ENCODE assay signal across 7 cellular contexts in genomic region chr19:42280761-42281174, GRCh38. TPM values are rescaled to one million over a fixed set of nuclear protein-coding genes. Genes with fewer than 3 reads are reported as not detected.
A peak's percentile ranks its signal among the peaks of the same experiment; 100 is the strongest.
DNase-seq lines count a peak whose midpoint lies in the region; ATAC-seq and TF ChIP-seq lines count a peak whose summit lies in the region.
"Had no signal": no experiment of that assay in that cellular context is flagged by ENCODE, and none has a peak within 500 bp of the region (broad histone marks: within the 10 kb centered on the region; RNA-seq: fewer than 3 reads in every experiment).

No MANE protein-coding gene starts in this region.

- H3K27me3 ChIP-seq in colonic mucosa (no peaks in the 10 kb centered on the region), ovary (no peaks in the 10 kb centered on the region)

- H3K4me1 ChIP-seq in colonic mucosa (peaks cover 40% of the 10 kb centered on the region), ovary (ENCODE audit: insufficient read depth) (peaks cover 27% of the 10 kb centered on the region)

- H3K27ac ChIP-seq in colonic mucosa: peak overlapping the region; percentile 92
- H3K27ac ChIP-seq in ovary: peak overlapping the region; percentile 83 to 98

- peak overlapping the region; percentile 73 for H3K4me3 ChIP-seq in colonic mucosa
- peak overlapping the region; percentile 91 for H3K4me3 ChIP-seq in ovary

- peaks cover 9% of the 10 kb centered on the region for H3K36me3 Mint-ChIP-seq in T-helper 1 cell treated with Interleukin-12 subunit alpha and Interleukin-12 subunit beta and Interleukin-4 antibody, amounts not matched to agents 30 μg/mL and 1 μg/mL, for 36 hours (ENCODE audit: low read depth)

- no peak overlapping the region for H3K27ac Mint-ChIP-seq in T-helper 1 cell treated with Interleukin-12 subunit alpha and Interleukin-12 subunit beta and Interleukin-4 antibody, amounts not matched to agents 30 μg/mL and 1 μg/mL, for 36 hours

- no peaks in the 10 kb centered on the region for H3K36me3 ChIP-seq in colonic mucosa
- no peaks in the 10 kb centered on the region for H3K36me3 ChIP-seq in ovary

- 0 to 1% (median 0%) methylated on average over 23 to 27 of the region's 27 CpGs for WGBS in ovary, 3 donors

- no peak for ATAC-seq in HG02571 (IDR thresholded peaks at IDR 0.05; ENCODE audit: unreplicated experiment)

- TF ChIP-seq CTCF in colonic mucosa (IDR thresholded peaks at IDR 0.05): no peak
- TF ChIP-seq CTCF in ovary (IDR thresholded peaks at IDR 0.05): no peak

- H3K27me3 Mint-ChIP-seq in T-helper 1 cell treated with Interleukin-12 subunit alpha and Interleukin-12 subunit beta and Interleukin-4 antibody, amounts not matched to agents 30 μg/mL and 1 μg/mL, for 36 hours (ENCODE audit: low read depth): no peaks in the 10 kb centered on the region

- H3K9me3 ChIP-seq in colonic mucosa: no peaks in the 10 kb centered on the region
- H3K9me3 ChIP-seq in ovary: no peaks in the 10 kb centered on the region

- H3K4me1 Mint-ChIP-seq in T-helper 1 cell treated with Interleukin-12 subunit alpha and Interleukin-12 subunit beta and Interleukin-4 antibody, amounts not matched to agents 30 μg/mL and 1 μg/mL, for 36 hours (ENCODE audit: low read depth): peaks cover 47% of the 10 kb centered on the region

- H3K4me3 Mint-ChIP-seq in T-helper 1 cell treated with Interleukin-12 subunit alpha and Interleukin-12 subunit beta and Interleukin-4 antibody, amounts not matched to agents 30 μg/mL and 1 μg/mL, for 36 hours: peak overlapping the region; percentile 83

- no peak for TF ChIP-seq POLR2A in ovary (IDR thresholded peaks at IDR 0.05)

- no peaks in the 10 kb centered on the region for H3K9me3 Mint-ChIP-seq in T-helper 1 cell treated with Interleukin-12 subunit alpha and Interleukin-12 subunit beta and Interleukin-4 antibody, amounts not matched to agents 30 μg/mL and 1 μg/mL, for 36 hours

- intact Hi-C loops in colonic mucosa (cut with DNase I): no loop called here
- intact Hi-C loops in ovary (cut with DNase I): loop anchor here in 2 of 4 donors (2.0 kb wide), 2 partner anchors 26 to 36 kb away; partner anchors contain the start of gene ERF (in 1 of the 2)

- peak overlapping the region; percentile 80 to 81 for H3K9ac ChIP-seq in colonic mucosa (ENCODE audit: low read depth in 2 of 2, low read length in 2 of 2)

- DNase-seq in T-helper 1 cell (no peak), colonic mucosa (peak; percentile 52), ovary (peak in 2 of 5 donors; percentile 83 to 85), DMS53 (lab: John Stamatoyannopoulos, UW) (no peak)

- TF ChIP-seq EP300 in ovary (IDR thresholded peaks at IDR 0.05): no peak

RNA-seq across cellular contexts. Expression of gene CIC, which starts 11.7 kb away (rescaled TPM):
- total RNA-seq in colonic mucosa (10 to 100 TPM; 47.8 to 54.6 TPM), ovary (100 to 1,000 TPM in 4 of 7 donors, 10 to 100 TPM in 3; 24.6 to 139 (median 113) TPM)
- polyA plus RNA-seq in ovary: 10 to 100 TPM in 1 of 2 donors, 1 to 10 TPM in 1; 6.6 to 71.0 TPM

RNA-seq across cellular contexts. Expression of gene PRR19, which starts 21.2 kb away (rescaled TPM):
- total RNA-seq in colonic mucosa: 1 to 10 TPM in 1 of 2 donors, under 1 TPM in 1; 0.32 to 1.0 TPM
- 1 to 10 TPM in 2 of 7 donors, under 1 TPM in 4, not detected in 1; 0.58 to 2.9 (median 0.78) TPM for total RNA-seq in ovary
- polyA plus RNA-seq in ovary: under 1 TPM in 1 of 2 donors, not detected in 1; 0.71 TPM

RNA-seq across cellular contexts. Expression of gene PAFAH1B3, which starts 21.7 kb away (rescaled TPM):
- total RNA-seq in colonic mucosa (10 to 100 TPM; 42.5 to 53.0 TPM), ovary (10 to 100 TPM; 15.8 to 40.2 (median 20.6) TPM)
- polyA plus RNA-seq in ovary: 10 to 100 TPM in 1 of 2 donors, 1 to 10 TPM in 1; 4.1 to 23.4 TPM

RNA-seq across cellular contexts. Expression of gene ERF, which starts 25.8 kb away (rescaled TPM):
- total RNA-seq in colonic mucosa: 10 to 100 TPM; 46.7 to 57.3 TPM
- 100 to 1,000 TPM in 1 of 7 donors, 10 to 100 TPM in 6; 23.1 to 110 (median 76.6) TPM for total RNA-seq in ovary
- polyA plus RNA-seq in ovary: 10 to 100 TPM; 31.7 to 51.0 TPM

RNA-seq across cellular contexts. Expression of gene TMEM145, which starts 32.3 kb away (rescaled TPM):
- under 1 TPM; 0.24 to 0.94 TPM for total RNA-seq in colonic mucosa
- 1 to 10 TPM in 1 of 7 donors, under 1 TPM in 4, not detected in 2; 0.20 to 1.7 (median 0.31) TPM for total RNA-seq in ovary
- polyA plus RNA-seq in ovary: under 1 TPM in 1 of 2 donors, not detected in 1; 0.08 TPM
- total RNA-seq: renal cortical epithelial cell had no signal
